ENCODE assay signal across 13 cellular contexts in the genomic region with DNA sequence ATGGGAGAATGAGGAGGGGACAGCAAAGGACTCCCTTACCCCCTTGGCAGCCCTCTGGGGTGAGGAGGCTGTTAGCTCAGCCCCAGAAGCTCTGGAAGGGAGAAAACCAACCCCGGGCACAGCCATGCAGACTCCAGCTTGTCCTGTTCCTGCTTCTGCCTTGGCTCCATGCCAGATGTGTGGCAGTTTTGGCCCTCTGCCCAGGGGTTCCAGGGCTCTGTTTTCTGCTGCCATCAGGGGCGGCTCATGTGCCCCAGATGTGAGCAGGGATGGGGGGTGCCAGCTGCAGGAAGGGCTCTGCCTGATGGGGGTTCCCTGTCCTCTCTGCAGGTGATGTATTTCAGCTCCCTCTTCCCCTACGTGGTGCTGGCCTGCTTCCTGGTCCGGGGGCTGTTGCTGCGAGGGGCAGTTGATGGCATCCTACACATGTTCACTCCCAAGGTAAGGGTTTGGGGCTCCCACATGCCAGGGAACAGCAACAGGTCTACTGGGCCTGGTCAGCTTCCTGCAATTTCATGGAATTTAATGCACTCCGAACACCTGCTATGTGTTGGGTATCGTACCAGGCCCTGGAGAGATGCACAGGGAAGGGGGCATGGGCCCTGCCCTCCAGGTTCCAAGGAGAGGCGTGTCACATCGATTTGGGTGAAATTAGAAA. TPM values are rescaled to one million over a fixed set of nuclear protein-coding genes. Genes with fewer than 3 reads are reported as not detected.
DNase-seq lines count a peak whose midpoint lies in the region; ATAC-seq lines count a peak whose summit lies in the region.
"Had no signal": no experiment of that assay in that cellular context is flagged by ENCODE, and none has a peak within 500 bp of the region (broad histone marks: within the 10 kb centered on the region; RNA-seq: fewer than 3 reads in every experiment).

No MANE protein-coding gene starts in this region.

- ATAC-seq in HG02763 (IDR thresholded peaks at IDR 0.05; ENCODE audit: unreplicated experiment) (no peak), HG03342 (IDR thresholded peaks at IDR 0.05; ENCODE audit: unreplicated experiment) (no peak), HG03521 (IDR thresholded peaks at IDR 0.05; ENCODE audit: unreplicated experiment) (no peak)
- no peak for ATAC-seq in natural killer cell treated with Interleukin-12 subunit alpha and Interleukin-12 subunit beta and Interleukin-15 and Interleukin-18, amount 100 ng/mL, for 72 hours
- ATAC-seq: activated naive CD8-positive, alpha-beta T cell treated with anti-CD3 and anti-CD28 coated beads, Interleukin-2, amount 50 U/mL, for 24 hours had no signal

- H3K27ac ChIP-seq in SJCRH30 = no peak overlapping the region
- H3K27ac ChIP-seq: epithelial cell of prostate had no signal

- DNase-seq in DMS 273 (lab: John Stamatoyannopoulos, UW; ENCODE audit: unreplicated experiment) (peak; percentile 92), NCI-H1417 treated with DMSO at 0.1 percent for 48 hours (lab: John Stamatoyannopoulos, UW) (peak; percentile 19), SJCRH30 (peak; percentile 57 to 65), kidney tubule cell (ENCODE audit: low spot score) (peak; percentile 28)
- DNase-seq in natural killer cell treated with Interleukin-12 subunit alpha and Interleukin-12 subunit beta and Interleukin-15 and Interleukin-18, amount 100 ng/mL, for 72 hours (ENCODE audit: low spot score) = no peak
- DNase-seq: activated CD4-positive, alpha-beta T cell treated with anti-CD3 and anti-CD28 coated beads, Interleukin-2, amount 10 ng/mL, durations not matched to agents 7 days and 5 days; activated naive CD8-positive, alpha-beta T cell treated with anti-CD3 and anti-CD28 coated beads, Interleukin-2, amount 50 U/mL, for 24 hours; CD4-positive, CD25-positive, alpha-beta regulatory T cell had no signal

- H3K36me3 ChIP-seq in SJCRH30 = no peaks in the 10 kb centered on the region
- H3K36me3 ChIP-seq: HAP-1 had no signal

- H3K9me3 Mint-ChIP-seq in natural killer cell treated with Interleukin-12 subunit alpha and Interleukin-12 subunit beta and Interleukin-15 and Interleukin-18, amount 100 ng/mL, for 72 hours = no peaks in the 10 kb centered on the region
- H3K9me3 Mint-ChIP-seq: activated CD4-positive, alpha-beta T cell treated with anti-CD3 and anti-CD28 coated beads, Interleukin-2, amount 10 ng/mL, durations not matched to agents 7 days and 5 days; activated naive CD8-positive, alpha-beta T cell treated with anti-CD3 and anti-CD28 coated beads, Interleukin-2, amount 50 U/mL, for 24 hours had no signal

- H3K4me3 Mint-ChIP-seq in natural killer cell treated with Interleukin-12 subunit alpha and Interleukin-12 subunit beta and Interleukin-15 and Interleukin-18, amount 100 ng/mL, for 72 hours = no peak overlapping the region
- H3K4me3 Mint-ChIP-seq: activated CD4-positive, alpha-beta T cell treated with anti-CD3 and anti-CD28 coated beads, Interleukin-2, amount 10 ng/mL, durations not matched to agents 7 days and 5 days; activated naive CD8-positive, alpha-beta T cell treated with anti-CD3 and anti-CD28 coated beads, Interleukin-2, amount 50 U/mL, for 24 hours; CD4-positive, CD25-positive, alpha-beta regulatory T cell had no signal

- peaks cover 6 to 13% of the 10 kb centered on the region in 2 donors for H3K27me3 Mint-ChIP-seq in natural killer cell treated with Interleukin-12 subunit alpha and Interleukin-12 subunit beta and Interleukin-15 and Interleukin-18, amount 100 ng/mL, for 72 hours
- H3K27me3 Mint-ChIP-seq: activated naive CD8-positive, alpha-beta T cell treated with anti-CD3 and anti-CD28 coated beads, Interleukin-2, amount 50 U/mL, for 24 hours had no signal

- H3K4me1 ChIP-seq in SJCRH30 = no peaks in the 10 kb centered on the region

- H3K27me3 ChIP-seq in SJCRH30 = peaks cover 5% of the 10 kb centered on the region; the same call in 1 of the 2 replicates

- peaks cover 3% of the 10 kb centered on the region; the same call in 1 of the 2 replicates for H3K9me3 ChIP-seq in SJCRH30 (replicated peaks)
- H3K9me3 ChIP-seq: HAP-1 had no signal

- no peaks in the 10 kb centered on the region for H3K36me3 Mint-ChIP-seq in natural killer cell treated with Interleukin-12 subunit alpha and Interleukin-12 subunit beta and Interleukin-15 and Interleukin-18, amount 100 ng/mL, for 72 hours
- H3K36me3 Mint-ChIP-seq: CD4-positive, CD25-positive, alpha-beta regulatory T cell had no signal

- H3K27ac Mint-ChIP-seq in natural killer cell treated with Interleukin-12 subunit alpha and Interleukin-12 subunit beta and Interleukin-15 and Interleukin-18, amount 100 ng/mL, for 72 hours = no peak overlapping the region
- H3K27ac Mint-ChIP-seq: activated CD4-positive, alpha-beta T cell treated with anti-CD3 and anti-CD28 coated beads, Interleukin-2, amount 10 ng/mL, durations not matched to agents 7 days and 5 days; activated naive CD8-positive, alpha-beta T cell treated with anti-CD3 and anti-CD28 coated beads, Interleukin-2, amount 50 U/mL, for 24 hours; CD4-positive, CD25-positive, alpha-beta regulatory T cell had no signal

- no peak overlapping the region for H3K4me3 ChIP-seq in SJCRH30
- H3K4me3 ChIP-seq: HAP-1 had no signal

- no peaks in the 10 kb centered on the region for H3K4me1 Mint-ChIP-seq in natural killer cell treated with Interleukin-12 subunit alpha and Interleukin-12 subunit beta and Interleukin-15 and Interleukin-18, amount 100 ng/mL, for 72 hours (ENCODE audit: low read depth in 2 of 2)
- H3K4me1 Mint-ChIP-seq: activated CD4-positive, alpha-beta T cell treated with anti-CD3 and anti-CD28 coated beads, Interleukin-2, amount 10 ng/mL, durations not matched to agents 7 days and 5 days; activated naive CD8-positive, alpha-beta T cell treated with anti-CD3 and anti-CD28 coated beads, Interleukin-2, amount 50 U/mL, for 24 hours; CD4-positive, CD25-positive, alpha-beta regulatory T cell had no signal

RNA-seq across cellular contexts. Expression of a gene that starts 26.1 kb away (rescaled TPM):
- total RNA-seq in SJCRH30 (2014; rRNA removed; shearing (Covaris generic)) = not detected in 2 replicates
- not detected for total RNA-seq in natural killer cell treated with Interleukin-12 subunit alpha and Interleukin-12 subunit beta and Interleukin-15 and Interleukin-18, amount 100 ng/mL, for 72 hours
- total RNA-seq: activated CD4-positive, alpha-beta T cell treated with anti-CD3 and anti-CD28 coated beads, Interleukin-2, amount 10 ng/mL, durations not matched to agents 7 days and 5 days; CD4-positive, CD25-positive, alpha-beta regulatory T cell had no signal

RNA-seq across cellular contexts. Expression of a gene that starts 33.7 kb away (rescaled TPM):
- 0.61 and 0.99 TPM in 2 replicates for total RNA-seq in SJCRH30 (2014; rRNA removed; shearing (Covaris generic))
- 1 to 10 TPM in 1 of 2 donors, under 1 TPM in 1; 0.88 to 2.1 TPM for total RNA-seq in natural killer cell treated with Interleukin-12 subunit alpha and Interleukin-12 subunit beta and Interleukin-15 and Interleukin-18, amount 100 ng/mL, for 72 hours
